ENCODE assay signal across 8 cellular contexts in the genomic region with DNA sequence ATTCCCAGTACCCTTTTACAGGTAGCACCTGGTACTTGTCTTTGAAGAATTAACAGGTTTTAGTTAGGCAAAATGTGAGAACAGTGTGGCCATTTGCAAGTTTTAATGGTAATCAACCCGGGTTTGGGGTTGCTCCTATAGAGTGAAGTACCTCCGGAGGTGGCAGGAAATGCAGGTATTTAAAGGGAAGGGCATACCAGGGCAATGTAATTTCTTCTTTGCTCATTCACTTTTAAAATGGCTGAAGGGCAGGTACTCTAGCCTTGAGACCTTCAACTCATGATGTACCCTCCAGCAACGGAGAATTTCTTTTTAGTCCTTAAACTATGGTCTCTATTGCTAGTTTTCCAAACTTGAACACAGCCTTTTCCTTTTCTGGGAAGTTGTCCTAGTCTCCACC. TPM values are rescaled to one million over a fixed set of nuclear protein-coding genes. Genes with fewer than 3 reads are reported as not detected.
DNase-seq lines count a peak whose midpoint lies in the region; FAIRE-seq and TF ChIP-seq lines count a peak whose summit lies in the region.

No MANE protein-coding gene starts in this region.

- peak overlapping the region; percentile 93 for H3K4me3 ChIP-seq in SJSA1
- peak overlapping the region in 3 of 4 donors; percentile 79 to 99 (median 91) for H3K4me3 ChIP-seq in esophagus squamous epithelium
- H3K4me3 ChIP-seq in prostate gland, result no peak overlapping the region

- WGBS in esophagus squamous epithelium, 2 donors, result 27 to 37% methylated on average over 3 of the region's 3 CpGs
- WGBS in prostate gland, result 39% methylated on average over 3 of the region's 3 CpGs

- TF ChIP-seq POLR2A in esophagus squamous epithelium (IDR thresholded peaks at IDR 0.05) (no peak), prostate gland (IDR thresholded peaks at IDR 0.05) (no peak)

- TF ChIP-seq CTCF in esophagus squamous epithelium (IDR thresholded peaks at IDR 0.05), result no peak
- TF ChIP-seq CTCF in prostate gland (IDR thresholded peaks at IDR 0.05), result no peak

- peaks cover 28% of the 10 kb centered on the region for H3K36me3 ChIP-seq in SJSA1
- H3K36me3 ChIP-seq in esophagus squamous epithelium, result no peaks in the 10 kb centered on the region
- H3K36me3 ChIP-seq in prostate gland, result no peaks in the 10 kb centered on the region

- H3K27me3 ChIP-seq in SJSA1 (replicated peaks) (no peaks in the 10 kb centered on the region), esophagus squamous epithelium (no peaks in the 10 kb centered on the region), prostate gland (replicated peaks; ENCODE audit: insufficient read depth) (no peaks in the 10 kb centered on the region)

- H3K27ac ChIP-seq in SJSA1 (peak overlapping the region; percentile 94), esophagus squamous epithelium (peak overlapping the region; percentile 98 to 100 (median 99)), prostate gland (peak overlapping the region; percentile 100)

- no peaks in the 10 kb centered on the region for H3K9me3 ChIP-seq in SJSA1 (replicated peaks)
- no peaks in the 10 kb centered on the region for H3K9me3 ChIP-seq in esophagus squamous epithelium
- no peaks in the 10 kb centered on the region for H3K9me3 ChIP-seq in prostate gland

- intact Hi-C loops in esophagus squamous epithelium (cut with DNase I) (loop anchor here (10.0 kb wide), 1 partner anchor 86 kb away; a partner anchor contains a TSS), prostate gland (cut with DNase I) (loop anchor here (2.0 to 10.0 kb wide), 2 partner anchors 88 to 226 kb away; a partner anchor contains a TSS)

- H3K4me1 ChIP-seq in SJSA1 (replicated peaks), result peaks cover 36% of the 10 kb centered on the region
- peaks cover 4 to 41% (median 23%) of the 10 kb centered on the region in 3 donors for H3K4me1 ChIP-seq in esophagus squamous epithelium
- H3K4me1 ChIP-seq in prostate gland (replicated peaks), result peaks cover 3% of the 10 kb centered on the region

- DNase-seq in GM19239 (ENCODE audit: insufficient read length, low spot score), result no peak
- DNase-seq in SJSA1 (ENCODE audit: low read depth in 1 of 2, low spot score in 2 of 2), result peak in 1 of 2 experiments; percentile 7
- DNase-seq in esophagus squamous epithelium (lab: John Stamatoyannopoulos, UW), result no peak
- no peak for DNase-seq in prostate gland (ENCODE audit: low spot score)
- DNase-seq in kidney glomerular epithelial cell (lab: John Stamatoyannopoulos, UW), result no peak
- no peak for DNase-seq in DMS114 treated with DMSO at 0.1 percent for 48 hours (lab: John Stamatoyannopoulos, UW; ENCODE audit: unreplicated experiment)
- DNase-seq in cerebellar cortex (ENCODE audit: low spot score), result no peak
- no peak for DNase-seq in HuH-7 (ENCODE audit: low spot score)

- FAIRE-seq in GM19239 (lab: Jason Lieb, UNC), result peak; percentile 79

RNA-seq across cellular contexts. Expression of a gene that starts 1.3 kb away (rescaled TPM):
- 218 and 238 TPM in 2 replicates for total RNA-seq in SJSA1 (2014; rRNA removed; shearing (Covaris generic))
- total RNA-seq in esophagus squamous epithelium (10 to 100 TPM; 47.7 to 82.4 (median 67.3) TPM), prostate gland (10 to 100 TPM; 51.1 to 73.5 TPM)

RNA-seq across cellular contexts. Expression of a gene that starts 24.2 kb away (rescaled TPM):
- 53.7 and 66.4 TPM in 2 replicates for total RNA-seq in SJSA1 (2014; rRNA removed; shearing (Covaris generic))
- total RNA-seq in esophagus squamous epithelium (10 to 100 TPM in 3 of 4 donors, 1 to 10 TPM in 1; 7.0 to 29.7 (median 13.3) TPM), prostate gland (10 to 100 TPM in 1 of 2 donors, 1 to 10 TPM in 1; 7.8 to 10.5 TPM)

Comparison
In these comparisons a context has a peak if more than half of its experiments do, and no peak if none do; other contexts are left out.
1. H3K4me3 ChIP-seq: peak in SJSA1 (single experiment) and esophagus squamous epithelium (3 of 4); none in prostate gland (0 of 2).
2. Peak in every context shown above with its lines, with median percentiles within 50 percentile points of each other: H3K27ac ChIP-seq.